Comparison of ENCODE assay signal across 9 cellular contexts in the genomic region with DNA sequence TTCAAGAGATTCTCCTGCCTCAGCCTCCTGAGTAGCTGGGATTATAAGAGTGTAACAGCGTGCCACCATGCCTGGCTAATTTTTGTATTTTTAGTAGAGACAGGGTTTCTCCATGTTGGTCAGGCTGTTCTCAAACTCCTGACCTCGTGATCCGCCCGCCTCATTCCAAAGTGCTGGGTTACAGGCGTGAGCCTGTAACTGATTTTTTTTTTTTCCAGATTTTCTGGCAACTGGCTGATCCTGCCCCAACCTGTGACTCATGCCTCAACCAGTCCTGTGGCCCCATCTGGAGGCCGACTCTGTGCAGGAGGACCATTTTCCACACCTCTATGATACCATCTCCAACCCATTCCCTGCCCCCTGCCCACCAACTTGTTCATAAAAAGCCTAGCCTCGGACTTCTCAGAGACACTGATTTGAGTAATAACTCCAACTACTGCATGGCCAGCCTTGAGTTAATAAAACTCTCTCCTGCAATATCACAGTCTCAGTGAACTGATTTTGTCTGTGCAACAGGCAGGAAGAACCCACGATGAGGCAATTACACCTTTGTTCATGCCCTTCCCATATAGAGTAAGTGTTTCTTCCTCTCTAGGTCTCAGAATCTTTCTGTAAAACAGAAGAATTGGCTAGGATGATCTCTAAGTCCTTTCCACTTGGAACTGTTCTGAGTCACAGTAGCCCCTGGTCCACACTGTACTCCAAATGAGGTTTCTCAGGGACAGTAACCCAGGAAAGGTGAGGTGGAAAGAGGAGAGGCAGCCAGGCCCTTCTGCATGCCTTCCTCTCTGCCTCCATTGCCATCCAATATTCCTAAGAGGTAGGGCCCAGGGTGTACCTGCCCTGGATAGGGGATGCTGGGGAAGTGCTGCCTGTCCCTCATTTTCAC. TPM values are rescaled to one million over a fixed set of nuclear protein-coding genes. Genes with fewer than 3 reads are reported as not detected.
DNase-seq lines count a peak whose midpoint lies in the region; ATAC-seq and TF ChIP-seq lines count a peak whose summit lies in the region.
"Had no signal": no experiment of that assay in that cellular context is flagged by ENCODE, and none has a peak within 500 bp of the region (broad histone marks: within the 10 kb centered on the region; RNA-seq: fewer than 3 reads in every experiment).

No MANE protein-coding gene starts in this region.

- no peak overlapping the region for H3K4me3 ChIP-seq in brain microvascular endothelial cell (ENCODE audit: low read depth, low read length)

- H3K36me3 ChIP-seq in brain microvascular endothelial cell (replicated peaks): no peaks in the 10 kb centered on the region

- TF ChIP-seq CTCF in brain microvascular endothelial cell (IDR thresholded peaks at IDR 0.05; ENCODE audit: low read depth, low read length, missing control alignments) (peak; percentile 70), GM13977 (IDR thresholded peaks at IDR 0.05; ENCODE audit: extremely low read depth, insufficient read depth, missing control alignments) (no peak)

- in situ Hi-C loops in brain microvascular endothelial cell (cut with HindIII; ENCODE audit: low pct_ligation_motif_present, low sequenced_read_pairs): no loop called here
- in situ Hi-C loops in GM13977 (cut with MboI; ENCODE audit: low pct_unique_long_range_greater_than_20kb, low sequenced_read_pairs, unreplicated experiment): no loop called here

- no peak for ATAC-seq in HG03196 (IDR thresholded peaks at IDR 0.05; ENCODE audit: unreplicated experiment)

- DNase-seq in AG08396 (ENCODE audit: low spot score): peak; percentile 82
- peak; percentile 61 for DNase-seq in HT-29 (ENCODE audit: low spot score)
- DNase-seq in brain microvascular endothelial cell: peak; percentile 66
- peak; percentile 63 for DNase-seq in left kidney (ENCODE audit: low read depth, low spot score)
- DNase-seq in T1000 (lab: John Stamatoyannopoulos, UW): no peak
- DNase-seq in stimulated activated CD8-positive, alpha-beta memory T cell treated with anti-CD3 and anti-CD28 coated beads, Interleukin-4, amount 100 ng/mL, for 48 hours: no peak
- DNase-seq in GM13977 (ENCODE audit: low spot score): no peak
- DNase-seq: NCI-H2029 had no signal

- H3K27ac ChIP-seq in brain microvascular endothelial cell: no peak overlapping the region

- no peaks in the 10 kb centered on the region for H3K27me3 ChIP-seq in brain microvascular endothelial cell (replicated peaks)

RNA-seq across cellular contexts. Expression of gene CNOT1, which starts 8.8 kb away (rescaled TPM):
- total RNA-seq in HT-29 (2014; rRNA removed; shearing (Covaris generic)): 156 and 170 TPM in 2 replicates

RNA-seq across cellular contexts. Expression of gene SLC38A7, which starts 46.2 kb away (rescaled TPM):
- total RNA-seq in HT-29 (2014; rRNA removed; shearing (Covaris generic)): 11.0 and 21.6 TPM in 2 replicates

Comparison
In these comparisons a context has a peak if more than half of its experiments do, and no peak if none do; other contexts are left out.
1. DNase-seq: peak in AG08396 (single experiment), HT-29 (single experiment), brain microvascular endothelial cell (single experiment) and left kidney (single experiment); none in T1000 (single experiment), stimulated activated CD8-positive, alpha-beta memory T cell treated with anti-CD3 and anti-CD28 coated beads, Interleukin-4, amount 100 ng/mL, for 48 hours (single experiment) and GM13977 (single experiment).